8 cellular contexts compared by ENCODE assay signal in the genomic region with DNA sequence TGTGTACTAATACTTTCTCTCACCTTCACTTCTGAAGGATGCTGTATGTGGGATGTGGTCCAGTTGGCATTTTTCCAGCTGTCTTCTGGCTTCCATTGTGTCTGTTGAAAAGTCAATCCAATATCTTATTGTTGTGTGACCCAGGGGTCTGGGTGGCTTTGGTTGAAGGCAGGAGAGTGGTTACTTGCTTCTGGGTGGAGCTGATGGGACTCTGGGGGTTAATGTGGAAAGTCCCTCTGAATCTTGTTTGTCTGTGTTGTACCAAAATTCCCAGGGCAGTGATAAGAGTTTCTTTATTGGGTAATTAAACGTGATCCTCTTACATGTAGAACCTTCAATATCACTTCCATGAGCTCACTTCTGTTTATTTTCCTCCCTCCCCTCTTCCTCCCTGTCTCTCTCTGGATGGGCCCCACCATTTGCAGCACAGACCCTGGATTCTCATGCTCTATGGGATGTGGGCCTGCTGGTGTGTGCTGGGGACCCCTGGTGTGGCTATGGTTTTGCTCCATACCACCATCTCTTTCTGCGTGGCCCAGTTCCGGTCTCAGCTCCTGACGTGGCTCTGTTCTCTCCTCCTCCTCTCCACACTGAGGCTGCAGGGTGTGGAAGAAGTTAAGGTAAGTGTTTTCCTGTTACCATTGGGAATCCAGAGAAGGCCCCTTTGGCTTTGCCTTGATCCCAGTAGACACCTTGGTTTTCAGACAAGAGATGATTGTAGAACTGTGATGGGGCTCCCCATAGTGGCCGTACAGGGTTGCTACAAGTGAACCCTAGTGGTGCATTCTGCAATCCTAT.
DNase-seq lines count a peak whose midpoint lies in the region; ATAC-seq lines count a peak whose summit lies in the region.

No MANE protein-coding gene starts in this region.

- ATAC-seq in GM18499 (IDR thresholded peaks at IDR 0.05; ENCODE audit: insufficient read depth, unreplicated experiment) = peak; percentile 67
- ATAC-seq in HG02798 (IDR thresholded peaks at IDR 0.05; ENCODE audit: poor library complexity, unreplicated experiment) = peak; percentile 94

- peak; percentile 79 for DNase-seq in ACHN
- DNase-seq in NCI-H1105 treated with DMSO at 0.1 percent for 48 hours (lab: John Stamatoyannopoulos, UW) = peak; percentile 71
- peak in 3 of 5 donors; percentile 14 to 28 (median 17) for DNase-seq in T-helper 1 cell
- DNase-seq in astrocyte of the hippocampus (ENCODE audit: low read depth, low spot score) = peak; percentile 87
- peak; percentile 79 for DNase-seq in iPS-NIHi11 (ENCODE audit: low spot score)
- DNase-seq in stimulated activated CD4-positive, alpha-beta T cell treated with anti-CD3 and anti-CD28 coated beads, Interleukin-15, amount 100 ng/mL, for 24 hours = peak; percentile 61

- in situ Hi-C loops in ACHN (cut with HindIII; ENCODE audit: low pct_ligation_motif_present, low pct_unique_long_range_greater_than_20kb, low sequenced_read_pairs) = loop anchor here (25.0 kb wide), 1 partner anchor 737 kb away; a partner anchor contains a TSS

Comparison
In these comparisons a context has a peak if more than half of its experiments do, and no peak if none do; other contexts are left out.
1. Peak in every context shown above with its lines: DNase-seq and ATAC-seq.
2. DNase-seq: peak in every context shown above with its lines; median percentile 87 in astrocyte of the hippocampus; 79 in ACHN; 79 in iPS-NIHi11; 71 in NCI-H1105 treated with DMSO at 0.1 percent for 48 hours; 61 in stimulated activated CD4-positive, alpha-beta T cell treated with anti-CD3 and anti-CD28 coated beads, Interleukin-15, amount 100 ng/mL, for 24 hours; 17 in T-helper 1 cell.